ENCODE assay signal across 8 cellular contexts in genomic region chr13:36918246-36919060, GRCh38. TPM values are rescaled to one million over a fixed set of nuclear protein-coding genes. Genes with fewer than 3 reads are reported as not detected.
DNase-seq lines count a peak whose midpoint lies in the region; ATAC-seq, FAIRE-seq and TF ChIP-seq lines count a peak whose summit lies in the region.

No MANE protein-coding gene starts in this region.

- DNase-seq in AG08396 (ENCODE audit: low spot score), result peak; percentile 44
- peak; percentile 11 for DNase-seq in HTR-8/SVneo (ENCODE audit: insufficient read length, low spot score)
- no peak for DNase-seq in K562 (ENCODE audit: extremely low read depth in 1 of 4, low spot score in 3 of 4)
- DNase-seq in right lobe of liver, result no peak
- DNase-seq in urothelium cell line (ENCODE audit: low spot score), result peak; percentile 2
- DNase-seq in left colon, result no peak
- DNase-seq in iPS-NIHi11 (ENCODE audit: low spot score), result no peak

- intact Hi-C loops in K562 (cut with micrococcal nuclease) (no loop called here), right lobe of liver (cut with DNase I) (no loop called here), left colon (cut with DNase I, micrococcal nuclease) (no loop called here)

- no TSS peak for BruUV-seq in K562 (replicated peaks; lab: Mats Ljungman, UMichigan)

- TF ChIP-seq EP300 in K562 (IDR thresholded peaks at IDR 0.05; ENCODE audit: low read length), result no peak

- H3K36me3 ChIP-seq in K562 (ENCODE audit: control insufficient read depth, insufficient read depth, low read length) (no peaks in the 10 kb centered on the region), right lobe of liver (no peaks in the 10 kb centered on the region)

- H3K27ac ChIP-seq in K562 (ENCODE audit: extremely low read depth, low read depth, low read length), result no peak overlapping the region
- H3K27ac ChIP-seq in right lobe of liver, result peak overlapping the region in 1 of 3 donors; percentile 17

- no peak overlapping the region for H2AFZ ChIP-seq in K562 (ENCODE audit: low read depth, low read length)

- POLR2A ChIA-PET in K562 (lab: Yijun Ruan, JAX), result no interaction called here

- H3K4me2 ChIP-seq in K562 (ENCODE audit: insufficient read depth, low read length), result no peak overlapping the region

- H3K9me3 ChIP-seq in K562 (replicated peaks; ENCODE audit: control insufficient read depth, insufficient read depth, low read depth, low read length), result no peaks in the 10 kb centered on the region
- H3K9me3 ChIP-seq in right lobe of liver, result no peaks in the 10 kb centered on the region

- H3K9ac ChIP-seq in K562 (ENCODE audit: insufficient read depth in 1 of 2, low read depth in 2 of 2, low read length in 2 of 2), result no peak overlapping the region

- no peak overlapping the region for H3K4me3 ChIP-seq in K562
- H3K4me3 ChIP-seq in right lobe of liver, result peak overlapping the region; percentile 35 to 50 (median 40)

- no peaks in the 10 kb centered on the region for H4K20me1 ChIP-seq in K562 (replicated peaks; ENCODE audit: control insufficient read depth, insufficient read depth, low read length)

- no peaks in the 10 kb centered on the region for H3K79me2 ChIP-seq in K562 (ENCODE audit: control insufficient read depth, insufficient read depth, low read length)

- TF ChIP-seq CTCF in K562 (IDR thresholded peaks at IDR 0.05 in 2 of 3, conservative IDR thresholded peaks at IDR 0.05 in 1 of 3; ENCODE audit: insufficient read depth in 2 of 3, low read depth in 1 of 3, low read length in 3 of 3), result no peak
- TF ChIP-seq CTCF in right lobe of liver (IDR thresholded peaks at IDR 0.05), result no peak

- in situ Hi-C loops in K562 (cut with MboI), result no loop called here

- no peak for TF ChIP-seq RAD21 in K562 (CRISPR knock-in tag; conservative IDR thresholded peaks at IDR 0.05 in 1 of 2, IDR thresholded peaks at IDR 0.05 in 1 of 2)

- WGBS in K562 (ENCODE audit: insufficient coverage, low coverage, missing lambda C conversion rate), result 4% methylated on average over 9 of the region's 11 CpGs
- WGBS in right lobe of liver (ENCODE audit: insufficient coverage, low coverage, low lambda C conversion rate, missing lambda C conversion rate), result 34% methylated on average over 11 of the region's 11 CpGs

- TF ChIP-seq POLR2A in K562 (conservative IDR thresholded peaks at IDR 0.05) (no peak), right lobe of liver (IDR thresholded peaks at IDR 0.05) (no peak)

- FAIRE-seq in HTR-8/SVneo (lab: Jason Lieb, UNC), result no peak
- no peak for FAIRE-seq in K562 (lab: Jason Lieb, UNC)
- no peak for FAIRE-seq in urothelium cell line (lab: Jason Lieb, UNC)

- CTCF ChIA-PET in K562 (lab: Yijun Ruan, JAX; ENCODE audit: low intra/inter-chr PET ratio), result no interaction called here

- ATAC-seq in K562, result no peak
- ATAC-seq in right lobe of liver, result peak in 2 of 4 donors; percentile 4 to 8
- no peak for ATAC-seq in GM18858 (IDR thresholded peaks at IDR 0.05; ENCODE audit: unreplicated experiment)
- ATAC-seq in left colon, result no peak

- H3K4me1 ChIP-seq in K562 (replicated peaks in 1 of 2; ENCODE audit: control insufficient read depth in 2 of 2, insufficient read depth in 2 of 2, low read length in 2 of 2) (peaks cover 0 to 9% of the 10 kb centered on the region in 2 experiments; a peak in 2 of 5 replicates), right lobe of liver (peaks cover 0 to 11% (median 0%) of the 10 kb centered on the region in 4 donors)

- H3K27me3 ChIP-seq in K562 (ENCODE audit: control insufficient read depth in 2 of 2, insufficient read depth in 2 of 2, low read length in 2 of 2) (peaks cover 26 to 31% of the 10 kb centered on the region in 2 experiments), right lobe of liver (no peaks in the 10 kb centered on the region)

- H3K9me1 ChIP-seq in K562 (ENCODE audit: control insufficient read depth, insufficient read depth, low read length), result no peaks in the 10 kb centered on the region

TF ChIP-seq in K562, 482 proteins besides CTCF, POLR2A, EP300 and RAD21:
- TF ChIP-seq CBX2 (IDR thresholded peaks at IDR 0.05; ENCODE audit: insufficient read depth, low read length, poor library complexity, severe bottlenecking) (peak; percentile 95), U2AF1 (optimal IDR thresholded peaks at IDR 0.05; ENCODE audit: low read depth, low read length) (no peak)

RNA-seq across cellular contexts. Expression of gene SMAD9, which starts 1.6 kb away (rescaled TPM):
- not detected in 2 replicates for total RNA-seq in K562 (2011; cell fraction: chromatin; rRNA removed; ENCODE audit: low replicate concordance)
- total RNA-seq in K562 (2011; cell fraction: nucleolus; rRNA removed), result not detected in 2 replicates
- total RNA-seq in K562 (2011; cell fraction: nucleoplasm; rRNA removed), result 0.15 TPM in 1 of 2 replicates, not detected in the other
- total RNA-seq in K562 (2014; rRNA removed), result not detected in 2 replicates
- not detected in 2 replicates for total RNA-seq in K562 (2014; rRNA removed; fragmentation: Illumina TruSeq; extraction: Trizol)
- not detected in 2 replicates for total RNA-seq in K562 (2015; rRNA removed; fragmentation: Illumina TruSeq; extraction: Trizol)
- total RNA-seq in K562 (2021), result 0.02 TPM in 1 of 2 replicates, not detected in the other
- 0.03 and 0.05 TPM in 2 replicates for polyA plus RNA-seq in K562 (2011; rRNA removed)
- polyA plus RNA-seq in K562 (2011; cell fraction: cytosol; rRNA removed), result not detected in 2 replicates
- not detected in 2 replicates for polyA plus RNA-seq in K562 (2011; cell fraction: nucleus; rRNA removed)
- polyA plus RNA-seq in K562 (2012), result 0.03 and 0.10 TPM in 2 replicates
- 0.03 TPM in 1 of 2 replicates, not detected in the other for polyA plus RNA-seq in K562 (2014; fragmentation: Illumina TruSeq; extraction: Trizol)
- polyA plus RNA-seq in K562 (2014; fragmentation: Nextera tagmentation; extraction: Ambion mirVana), result under 1 TPM; 0.06 to 0.08 TPM
- not detected in 2 replicates for polyA plus RNA-seq in K562 (2014; rRNA removed)
- 0.18 TPM in 1 of 2 replicates, not detected in the other for polyA minus RNA-seq in K562 (2011; rRNA and poly(A)+ RNA removed)
- polyA minus RNA-seq in K562 (2011; cell fraction: cytosol; rRNA and poly(A)+ RNA removed), result not detected in 2 replicates
- not detected in 2 replicates for polyA minus RNA-seq in K562 (2011; cell fraction: nucleus; rRNA and poly(A)+ RNA removed)
- 1 to 10 TPM in 4 of 6 experiments, under 1 TPM in 2; 0.80 to 1.5 (median 1.3) TPM for total RNA-seq in right lobe of liver
- total RNA-seq in left colon, result 10 to 100 TPM in 1 of 2 donors, 1 to 10 TPM in 1; 9.7 to 13.0 TPM

Comparison
In these comparisons a context has a peak if more than half of its experiments do, and no peak if none do; other contexts are left out.
1. DNase-seq: peak in AG08396 (single experiment), HTR-8/SVneo (single experiment) and urothelium cell line (single experiment); none in K562 (0 of 4), right lobe of liver (0 of 3), left colon (0 of 2) and iPS-NIHi11 (single experiment).
2. RNA of gene SMAD9, which starts 1.6 kb away (total RNA-seq): 9.7 to 13.0 TPM in left colon; 0.80 to 1.5 TPM in right lobe of liver and 0.02 to 0.15 TPM in K562; every median in the first group is over 4 times any median in the second.